ENCODE assay signal across 15 cellular contexts in the genomic region with DNA sequence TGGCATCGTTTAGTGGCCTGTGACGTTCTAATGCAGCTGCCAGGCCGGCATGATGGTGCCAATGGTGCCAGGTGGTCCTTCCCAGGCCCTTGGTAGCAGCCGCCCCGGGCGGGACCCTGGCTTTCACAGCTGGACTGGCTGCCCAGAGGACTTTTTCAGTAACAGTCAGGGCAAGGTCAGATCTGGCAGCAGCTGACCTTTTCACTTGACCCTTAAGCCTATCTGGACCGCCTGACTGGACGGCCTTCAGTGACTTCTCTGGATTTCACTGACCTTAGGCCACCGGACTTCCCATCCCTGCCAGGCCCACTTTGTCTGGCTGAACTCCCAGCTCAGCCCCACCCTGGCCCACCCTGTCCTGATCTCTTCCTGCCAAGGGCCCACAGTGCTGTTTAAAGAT. TPM values are rescaled to one million over a fixed set of nuclear protein-coding genes. Genes with fewer than 3 reads are reported as not detected.
A peak's percentile ranks its signal among the peaks of the same experiment; 100 is the strongest.
DNase-seq lines count a peak whose midpoint lies in the region; ATAC-seq and TF ChIP-seq lines count a peak whose summit lies in the region.
"Had no signal": no experiment of that assay in that cellular context is flagged by ENCODE, and none has a peak within 500 bp of the region (broad histone marks: within the 10 kb centered on the region; RNA-seq: fewer than 3 reads in every experiment).

No MANE protein-coding gene starts in this region.

- no peaks in the 10 kb centered on the region for H3K9me3 ChIP-seq in T-helper 17 cell (ENCODE audit: control insufficient read depth, low read length, poor library complexity, severe bottlenecking)
- no peaks in the 10 kb centered on the region for H3K9me3 ChIP-seq in esophagus muscularis mucosa
- no peaks in the 10 kb centered on the region for H3K9me3 ChIP-seq in lung (ENCODE audit: control insufficient read depth in 2 of 2, insufficient read depth in 1 of 2, low read length in 1 of 2)
- H3K9me3 ChIP-seq in thyroid gland: no peaks in the 10 kb centered on the region

- H3K4me1 Mint-ChIP-seq in T-helper 17 cell: peaks cover 77% of the 10 kb centered on the region
- H3K4me1 Mint-ChIP-seq in effector memory CD8-positive, alpha-beta T cell (ENCODE audit: low read depth in 2 of 2): peaks cover 56 to 65% of the 10 kb centered on the region in 2 donors
- peaks cover 69% of the 10 kb centered on the region for H3K4me1 Mint-ChIP-seq in activated CD4-positive, alpha-beta T cell treated with anti-CD3 and anti-CD28 coated beads for 36 hours

- no peaks in the 10 kb centered on the region for H3K27me3 Mint-ChIP-seq in T-helper 17 cell
- no peaks in the 10 kb centered on the region for H3K27me3 Mint-ChIP-seq in effector memory CD8-positive, alpha-beta T cell
- no peaks in the 10 kb centered on the region for H3K27me3 Mint-ChIP-seq in activated CD4-positive, alpha-beta T cell treated with anti-CD3 and anti-CD28 coated beads for 36 hours
- H3K27me3 Mint-ChIP-seq: brain had no signal

- no peak for TF ChIP-seq POLR2A in esophagus muscularis mucosa (IDR thresholded peaks at IDR 0.05; ENCODE audit: low read depth)
- TF ChIP-seq POLR2A in thyroid gland (IDR thresholded peaks at IDR 0.05): no peak

- H3K4me3 Mint-ChIP-seq in T-helper 17 cell: peak overlapping the region; percentile 33
- H3K4me3 Mint-ChIP-seq in effector memory CD8-positive, alpha-beta T cell: no peak overlapping the region
- no peak overlapping the region for H3K4me3 Mint-ChIP-seq in activated CD4-positive, alpha-beta T cell treated with anti-CD3 and anti-CD28 coated beads for 36 hours
- H3K4me3 Mint-ChIP-seq: brain had no signal

- no peak for TF ChIP-seq CTCF in esophagus muscularis mucosa (IDR thresholded peaks at IDR 0.05)
- TF ChIP-seq CTCF in lung (IDR thresholded peaks at IDR 0.05; ENCODE audit: control extremely low read depth, extremely low read depth): no peak
- TF ChIP-seq CTCF in thyroid gland (IDR thresholded peaks at IDR 0.05): no peak

- peaks cover 0 to 73% (median 42%) of the 10 kb centered on the region in 4 donors for H3K36me3 ChIP-seq in esophagus muscularis mucosa
- H3K36me3 ChIP-seq in lung (ENCODE audit: control insufficient read depth in 2 of 2, insufficient read depth in 2 of 2, low read length in 2 of 2): peaks cover 0 to 28% of the 10 kb centered on the region in 2 donors
- peaks cover 0 to 5% of the 10 kb centered on the region in 2 donors for H3K36me3 ChIP-seq in thyroid gland

- H3K27me3 ChIP-seq in esophagus muscularis mucosa: no peaks in the 10 kb centered on the region
- no peaks in the 10 kb centered on the region for H3K27me3 ChIP-seq in lung (ENCODE audit: control insufficient read depth, insufficient read depth)
- no peaks in the 10 kb centered on the region for H3K27me3 ChIP-seq in thyroid gland
- H3K27me3 ChIP-seq: hepatocyte had no signal

- ATAC-seq in T-helper 17 cell: no peak
- no peak for ATAC-seq in lung (ENCODE audit: insufficient read depth, low FRiP score)
- ATAC-seq in GM18907 (IDR thresholded peaks at IDR 0.05; ENCODE audit: unreplicated experiment): no peak
- ATAC-seq in effector memory CD8-positive, alpha-beta T cell (replicated peaks): no peak
- no peak for ATAC-seq in activated CD4-positive, alpha-beta T cell treated with anti-CD3 and anti-CD28 coated beads for 36 hours
- ATAC-seq: stimulated activated naive CD8-positive, alpha-beta T cell treated with anti-CD3 and anti-CD28 coated beads, Interleukin-15, Interleukin-2, amounts not matched to agents 100 U/mL and 50 U/mL, for 24 hours had no signal

- POLR2A ChIA-PET in activated CD4-positive, alpha-beta T cell treated with anti-CD3 and anti-CD28 coated beads for 36 hours (lab: Charles Lee): no interaction called here

- no peak for TF ChIP-seq EP300 in esophagus muscularis mucosa (IDR thresholded peaks at IDR 0.05)

- H3K4me1 ChIP-seq in esophagus muscularis mucosa (peaks cover 48 to 85% (median 53%) of the 10 kb centered on the region in 4 donors), lung (ENCODE audit: control insufficient read depth in 2 of 2, insufficient read depth in 2 of 2, low read length in 2 of 2) (peaks cover 24 to 45% of the 10 kb centered on the region in 2 donors), thyroid gland (peaks cover 0 to 46% of the 10 kb centered on the region in 2 donors)

- WGBS in esophagus muscularis mucosa: 69% methylated on average over 8 of the region's 9 CpGs
- WGBS in lung, 2 donors: 59 to 78% methylated on average over 9 of the region's 9 CpGs
- WGBS in thyroid gland, 2 donors: 50 to 94% methylated on average over 9 of the region's 9 CpGs

- intact Hi-C loops in esophagus muscularis mucosa (cut with DNase I) (no loop called here), thyroid gland (cut with DNase I) (no loop called here)
- intact Hi-C loops in activated CD4-positive, alpha-beta T cell treated with anti-CD3 and anti-CD28 coated beads for 36 hours (cut with DNase I, micrococcal nuclease): no loop called here

- DNase-seq in T-helper 17 cell (no peak), esophagus muscularis mucosa (ENCODE audit: extremely low spot score) (no peak), lung (ENCODE audit: low spot score) (no peak), thyroid gland (peak; percentile 8 to 15)
- DNase-seq in effector memory CD8-positive, alpha-beta T cell: no peak
- no peak for DNase-seq in activated CD4-positive, alpha-beta T cell treated with anti-CD3 and anti-CD28 coated beads for 36 hours
- DNase-seq: activated naive CD4-positive, alpha-beta T cell; kidney glomerular epithelial cell; NCI-H1105 treated with DMSO at 0.1 percent for 48 hours; NCI-H226; stimulated activated naive CD8-positive, alpha-beta T cell treated with anti-CD3 and anti-CD28 coated beads, Interleukin-15, Interleukin-2, amounts not matched to agents 100 U/mL and 50 U/mL, for 24 hours had no signal

- H3K27ac ChIP-seq in esophagus muscularis mucosa (replicated peaks in 1 of 4): peak overlapping the region; percentile 40 to 57 (median 50)
- H3K27ac ChIP-seq in lung (ENCODE audit: low read depth in 1 of 2, low read length in 1 of 2): peak overlapping the region; percentile 29 to 47
- H3K27ac ChIP-seq in thyroid gland: peak overlapping the region in 2 of 3 donors; percentile 33 to 45
- H3K27ac ChIP-seq: hepatocyte, KMS-11 had no signal

- H3K36me3 Mint-ChIP-seq in T-helper 17 cell (ENCODE audit: low read depth): peaks cover 9% of the 10 kb centered on the region
- H3K36me3 Mint-ChIP-seq in effector memory CD8-positive, alpha-beta T cell (ENCODE audit: insufficient read depth): peaks cover 21% of the 10 kb centered on the region
- H3K36me3 Mint-ChIP-seq in activated CD4-positive, alpha-beta T cell treated with anti-CD3 and anti-CD28 coated beads for 36 hours (ENCODE audit: low read depth): peaks cover 13% of the 10 kb centered on the region

- H3K4me3 ChIP-seq in esophagus muscularis mucosa (no peak overlapping the region), lung (no peak overlapping the region), thyroid gland (replicated peaks in 1 of 3) (no peak overlapping the region)
- H3K4me3 ChIP-seq: hepatocyte had no signal

- CTCF ChIA-PET in activated CD4-positive, alpha-beta T cell treated with anti-CD3 and anti-CD28 coated beads for 36 hours (lab: Charles Lee): interaction anchor here (0.6 to 1.3 kb wide), 3 partner anchors 9 to 948 kb away, joined by 3 to 4 read pairs (median 3); partner anchors contain the start of gene TRIB2

- peak overlapping the region; percentile 43 for H3K27ac Mint-ChIP-seq in T-helper 17 cell
- peak overlapping the region in 1 of 2 donors; percentile 29 for H3K27ac Mint-ChIP-seq in effector memory CD8-positive, alpha-beta T cell
- no peak overlapping the region for H3K27ac Mint-ChIP-seq in activated CD4-positive, alpha-beta T cell treated with anti-CD3 and anti-CD28 coated beads for 36 hours

- no peaks in the 10 kb centered on the region for H3K9me3 Mint-ChIP-seq in effector memory CD8-positive, alpha-beta T cell
- H3K9me3 Mint-ChIP-seq in activated CD4-positive, alpha-beta T cell treated with anti-CD3 and anti-CD28 coated beads for 36 hours (ENCODE audit: low read depth): no peaks in the 10 kb centered on the region
- H3K9me3 Mint-ChIP-seq: brain had no signal

RNA-seq across cellular contexts. Expression of gene TRIB2, which starts 15.9 kb away (rescaled TPM):
- total RNA-seq in T-helper 17 cell (100 to 1,000 TPM; 166 to 170 TPM), esophagus muscularis mucosa (10 to 100 TPM; 31.5 to 52.3 (median 39.2) TPM), lung (10 to 100 TPM; 47.4 to 83.6 TPM), thyroid gland (10 to 100 TPM; 30.8 to 59.8 (median 37.1) TPM)
- 10 to 100 TPM; 21.3 to 29.6 TPM for polyA plus RNA-seq in lung
- 1 to 10 TPM; 2.7 to 3.7 TPM for total RNA-seq in activated CD4-positive, alpha-beta T cell treated with anti-CD3 and anti-CD28 coated beads for 36 hours

Comparison
In these comparisons a context has a peak if more than half of its experiments do, and no peak if none do; other contexts are left out.
1. DNase-seq: peak in thyroid gland (2 of 2); none in T-helper 17 cell (0 of 3), esophagus muscularis mucosa (single experiment), lung (single experiment), effector memory CD8-positive, alpha-beta T cell (0 of 3) and activated CD4-positive, alpha-beta T cell treated with anti-CD3 and anti-CD28 coated beads for 36 hours (single experiment).
2. RNA of gene TRIB2, which starts 15.9 kb away (total RNA-seq): 166 to 170 TPM in T-helper 17 cell, 47.4 to 83.6 TPM in lung, 31.5 to 52.3 TPM in esophagus muscularis mucosa and 30.8 to 59.8 TPM in thyroid gland; 2.7 to 3.7 TPM in activated CD4-positive, alpha-beta T cell treated with anti-CD3 and anti-CD28 coated beads for 36 hours; every median in the first group is over 4 times any median in the second.
3. Peak in every context shown above with its lines, with median percentiles within 50 percentile points of each other: H3K27ac ChIP-seq.